Comparison of ENCODE assay signal across 13 cellular contexts in the genomic region with DNA sequence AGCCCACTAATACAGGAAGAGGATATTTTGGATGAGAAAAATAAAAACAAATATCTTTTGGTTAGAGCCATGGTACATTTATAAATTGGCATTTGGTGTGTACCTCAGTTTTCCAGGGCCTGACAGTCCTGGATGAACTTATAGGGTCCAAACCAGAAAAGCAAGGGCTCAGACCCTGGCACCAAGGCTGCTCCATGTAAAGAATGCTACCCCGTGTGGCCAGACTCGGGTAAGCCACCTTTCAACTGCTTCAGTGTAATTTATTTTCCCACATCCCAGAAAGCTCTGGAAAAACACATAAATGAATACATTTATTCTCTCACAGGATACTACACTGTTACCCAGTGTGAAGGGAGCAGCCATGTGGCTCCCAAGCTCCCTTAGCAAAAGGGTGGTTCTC. TPM values are rescaled to one million over a fixed set of nuclear protein-coding genes. Genes with fewer than 3 reads are reported as not detected.
A peak's percentile ranks its signal among the peaks of the same experiment; 100 is the strongest.
DNase-seq lines count a peak whose midpoint lies in the region; ATAC-seq and TF ChIP-seq lines count a peak whose summit lies in the region.
"Had no signal": no experiment of that assay in that cellular context is flagged by ENCODE, and none has a peak within 500 bp of the region (broad histone marks: within the 10 kb centered on the region; RNA-seq: fewer than 3 reads in every experiment).

No MANE protein-coding gene starts in this region.

- no peak overlapping the region for H4K5ac ChIP-seq in H9 (ENCODE audit: insufficient read length, low read depth, low read length)

- no peaks in the 10 kb centered on the region for H4K20me1 ChIP-seq in H9 (ENCODE audit: control insufficient read depth, insufficient read depth, insufficient read length)

- ATAC-seq in GM19395 (IDR thresholded peaks at IDR 0.05; ENCODE audit: unreplicated experiment) (no peak), GM19324 (IDR thresholded peaks at IDR 0.05; ENCODE audit: low FRiP score, unreplicated experiment) (no peak)
- ATAC-seq: heart left ventricle, left ventricle myocardium superior, pancreas had no signal

- H2AFZ ChIP-seq in H9 (ENCODE audit: low read length): no peak overlapping the region

- BruUV-seq in A673 (replicated peaks; lab: Mats Ljungman, UMichigan): no TSS peak

- in situ Hi-C loops in brain microvascular endothelial cell (cut with HindIII; ENCODE audit: low pct_ligation_motif_present, low sequenced_read_pairs): no loop called here

- no peak overlapping the region for H4K91ac ChIP-seq in H9 (ENCODE audit: insufficient read length, low read depth, low read length)

- H3K9me3 ChIP-seq in A673 (ENCODE audit: low read depth, low read length, poor library complexity, severe bottlenecking) (no peaks in the 10 kb centered on the region), H9 (ENCODE audit: control insufficient read depth, low read depth, low read length) (no peaks in the 10 kb centered on the region), liver (ENCODE audit: control insufficient read depth in 4 of 4, low read length in 3 of 4) (no peaks in the 10 kb centered on the region)
- H3K9me3 ChIP-seq: heart left ventricle, pancreas had no signal

- H2BK12ac ChIP-seq in H9 (ENCODE audit: insufficient read length, low read depth, low read length): no peak overlapping the region

- no peak overlapping the region for H3K4me3 Mint-ChIP-seq in H9
- H3K4me3 Mint-ChIP-seq: activated naive CD8-positive, alpha-beta T cell treated with anti-CD3 and anti-CD28 coated beads for 36 hours had no signal

- H3K4me1 ChIP-seq in A673 (ENCODE audit: insufficient read depth, low read length, poor library complexity, severe bottlenecking) (peaks cover 7% of the 10 kb centered on the region), H9 (ENCODE audit: insufficient read depth, low read length) (no peaks in the 10 kb centered on the region), liver (ENCODE audit: control insufficient read depth in 4 of 4, insufficient read depth in 4 of 4, low read length in 3 of 4) (peaks cover 17 to 62% (median 59%) of the 10 kb centered on the region in 4 donors)

- no peak overlapping the region for H3T11ph ChIP-seq in H9 (ENCODE audit: low read length)

- CTCF ChIA-PET in A673 (lab: Charles Lee): no interaction called here

- H3K27ac Mint-ChIP-seq in H9: no peak overlapping the region
- H3K27ac Mint-ChIP-seq: activated naive CD8-positive, alpha-beta T cell treated with anti-CD3 and anti-CD28 coated beads for 36 hours had no signal

- no peaks in the 10 kb centered on the region for H3K27me3 Mint-ChIP-seq in H9 (ENCODE audit: low read depth)
- H3K27me3 Mint-ChIP-seq: activated naive CD8-positive, alpha-beta T cell treated with anti-CD3 and anti-CD28 coated beads for 36 hours had no signal

- DNase-seq in A673 (ENCODE audit: low spot score): no peak
- DNase-seq in H9: no peak
- no peak for DNase-seq in brain microvascular endothelial cell
- no peak for DNase-seq in cerebellum (ENCODE audit: low spot score)
- DNase-seq in SHP77 (lab: John Stamatoyannopoulos, UW): no peak
- DNase-seq: activated naive CD8-positive, alpha-beta T cell treated with anti-CD3 and anti-CD28 coated beads for 36 hours; heart left ventricle; left ventricle myocardium superior; pancreas had no signal

- H3K36me3 Mint-ChIP-seq in H9 (ENCODE audit: insufficient read depth in 1 of 3, low read depth in 3 of 3): peaks cover 30 to 67% (median 64%) of the 10 kb centered on the region in 3 experiments; a peak in 6 of 7 replicates

- no peaks in the 10 kb centered on the region for H3K9me3 Mint-ChIP-seq in H9
- H3K9me3 Mint-ChIP-seq: activated naive CD8-positive, alpha-beta T cell treated with anti-CD3 and anti-CD28 coated beads for 36 hours had no signal

- H3K36me3 ChIP-seq in A673 (ENCODE audit: insufficient read depth, low read length, poor library complexity, severe bottlenecking) (peaks cover 62% of the 10 kb centered on the region), brain microvascular endothelial cell (replicated peaks) (peaks cover 49% of the 10 kb centered on the region), liver (ENCODE audit: control insufficient read depth in 4 of 4, insufficient read depth in 3 of 4, low read depth in 1 of 4, low read length in 3 of 4) (peaks cover 4 to 15% (median 9%) of the 10 kb centered on the region in 4 donors)

- no peak overlapping the region for H3K56ac ChIP-seq in H9 (ENCODE audit: insufficient read length, low read depth, low read length)

- no peak overlapping the region for H2BK20ac ChIP-seq in H9 (ENCODE audit: low read depth, low read length, poor library complexity, severe bottlenecking)

- H3K79me1 ChIP-seq in H9 (ENCODE audit: insufficient read depth, low read depth, low read length, poor library complexity, severe bottlenecking): peaks cover 15% of the 10 kb centered on the region

- no peak for TF ChIP-seq RAD21 in liver (IDR thresholded peaks at IDR 0.05)

- H3K4ac ChIP-seq in H9 (ENCODE audit: low read depth, low read length): no peak overlapping the region

- TF ChIP-seq CTCF in A673 (conservative IDR thresholded peaks at IDR 0.05; ENCODE audit: low read depth, low read length) (0 out of 2 replicates have a peak, but pooled peaks have one; percentile 15), H9 (conservative IDR thresholded peaks at IDR 0.05) (peak; percentile 57), brain microvascular endothelial cell (IDR thresholded peaks at IDR 0.05; ENCODE audit: low read depth, low read length, missing control alignments) (peak; percentile 50), liver (IDR thresholded peaks at IDR 0.05; ENCODE audit: low read depth, low read length, missing input control) (peak; percentile 16)

- H3K14ac ChIP-seq in H9 (ENCODE audit: insufficient read depth, low read length): no peak overlapping the region

- H2BK120ac ChIP-seq in H9 (ENCODE audit: low read depth, low read length, poor library complexity, severe bottlenecking): no peak overlapping the region

- no CpG with 5 or more reads among the region's 2 CpGs for WGBS in H9 (ENCODE audit: extremely low coverage, insufficient read length, low lambda C conversion rate)
- 59% methylated on average over 2 of the region's 2 CpGs for WGBS in liver

- intact Hi-C loops in A673 (cut with micrococcal nuclease; ENCODE audit: unreplicated experiment): no loop called here

- no peak overlapping the region for H3K4me2 ChIP-seq in H9 (ENCODE audit: insufficient read depth, insufficient read length, low read length)

- no peaks in the 10 kb centered on the region for H3K27me3 ChIP-seq in A673 (replicated peaks; ENCODE audit: insufficient read depth, low read depth, low read length, poor library complexity)
- H3K27me3 ChIP-seq in H9 (ENCODE audit: insufficient read depth, low read length): no peaks in the 10 kb centered on the region
- H3K27me3 ChIP-seq in brain microvascular endothelial cell (replicated peaks): no peaks in the 10 kb centered on the region
- H3K27me3 ChIP-seq in liver (ENCODE audit: control insufficient read depth in 4 of 4, insufficient read depth in 4 of 4, low read length in 3 of 4): no peaks in the 10 kb centered on the region
- H3K27me3 ChIP-seq: heart left ventricle, pancreas had no signal

- H3K9ac ChIP-seq in H9 (ENCODE audit: extremely low read depth, insufficient read length, low read length) (no peak overlapping the region), liver (ENCODE audit: low read depth in 1 of 2, low read length in 2 of 2) (no peak overlapping the region)

- H2BK5ac ChIP-seq in H9 (ENCODE audit: insufficient read length, low read length): no peak overlapping the region

- H3K23me2 ChIP-seq in H9 (ENCODE audit: insufficient read length, low read depth, low read length, poor library complexity, severe bottlenecking): no peaks in the 10 kb centered on the region

- H3K79me2 ChIP-seq in H9 (ENCODE audit: insufficient read depth, low read length): peaks cover 16% of the 10 kb centered on the region

- POLR2A ChIA-PET in A673 (lab: Charles Lee; ENCODE audit: low non-redundant PET): interaction anchor here (0.7 kb wide), 1 partner anchor 486 kb away, joined by 10 read pairs; no protein-coding TSS in a partner anchor

- H3K4me1 Mint-ChIP-seq in H9: peaks cover 2 to 10% of the 10 kb centered on the region in 2 experiments; a peak in 3 of 4 replicates

- H3K4me3 ChIP-seq in A673 (ENCODE audit: low read depth, low read length, poor library complexity, severe bottlenecking) (no peak overlapping the region), brain microvascular endothelial cell (ENCODE audit: low read depth, low read length) (no peak overlapping the region), liver (ENCODE audit: low read depth in 1 of 3, low read length in 3 of 3) (no peak overlapping the region)
- H3K4me3 ChIP-seq: heart left ventricle, pancreas had no signal

- no peak overlapping the region for H2AK5ac ChIP-seq in H9 (ENCODE audit: insufficient read length, low read length)

- H3K23ac ChIP-seq in H9 (ENCODE audit: insufficient read length, low read depth, low read length): no peak overlapping the region

- no peak overlapping the region for H2BK15ac ChIP-seq in H9 (ENCODE audit: low read depth, low read length)

- H4K8ac ChIP-seq in H9 (replicated peaks; ENCODE audit: insufficient read length, low read depth, low read length): no peak overlapping the region

- H3K18ac ChIP-seq in H9 (ENCODE audit: insufficient read length, low read depth, low read length): no peak overlapping the region

- H3K27ac ChIP-seq in A673 (ENCODE audit: low read depth, low read length, poor library complexity, severe bottlenecking) (no peak overlapping the region), H9 (ENCODE audit: insufficient read length, low read depth, low read length) (no peak overlapping the region), brain microvascular endothelial cell (no peak overlapping the region), liver (ENCODE audit: low read depth in 1 of 2, low read length in 2 of 2) (no peak overlapping the region)
- H3K27ac ChIP-seq: heart left ventricle, pancreas had no signal

TF ChIP-seq in liver, 16 proteins besides CTCF, POLR2A, EP300 and RAD21 (continues in another document):
- no peak for TF ChIP-seq SP1 (IDR thresholded peaks at IDR 0.05)
- TF ChIP-seq JUND (IDR thresholded peaks at IDR 0.05): no peak
- TF ChIP-seq, protein P1, sequence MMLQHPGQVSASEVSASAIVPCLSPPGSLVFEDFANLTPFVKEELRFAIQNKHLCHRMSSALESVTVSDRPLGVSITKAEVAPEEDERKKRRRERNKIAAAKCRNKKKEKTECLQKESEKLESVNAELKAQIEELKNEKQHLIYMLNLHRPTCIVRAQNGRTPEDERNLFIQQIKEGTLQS (IDR thresholded peaks at IDR 0.05): no peak
- TF ChIP-seq NR2F2 (IDR thresholded peaks at IDR 0.05): no peak
- no peak for TF ChIP-seq FOXA2 (IDR thresholded peaks at IDR 0.05)
- TF ChIP-seq HNF4G (IDR thresholded peaks at IDR 0.05): no peak

RNA-seq across cellular contexts. Expression of a gene that starts 13.9 kb away (rescaled TPM):
- total RNA-seq in A673 (2021): 78.8 and 80.4 TPM in 2 replicates
- total RNA-seq in H9 (2021): 80.1 and 80.3 TPM in 2 replicates
- 10 to 100 TPM; 34.6 to 36.9 TPM for total RNA-seq in liver
- 100 to 1,000 TPM in 1 of 2 donors, 10 to 100 TPM in 1; 44.9 to 118 TPM for polyA plus RNA-seq in liver
- 25.0 TPM for total RNA-seq in cerebellum

RNA-seq across cellular contexts. Expression of a gene that starts 14.0 kb away (rescaled TPM):
- total RNA-seq in A673 (2021) (32.0 and 34.2 TPM in 2 replicates), H9 (2021) (56.3 and 56.8 TPM in 2 replicates), liver (10 to 100 TPM; 53.8 to 64.9 TPM), cerebellum (32.7 TPM)
- 10 to 100 TPM in 1 of 2 donors, 1 to 10 TPM in 1; 9.6 to 21.4 TPM for polyA plus RNA-seq in liver

RNA-seq across cellular contexts. Expression of a gene that starts 45.2 kb away (rescaled TPM):
- not detected in 2 replicates for total RNA-seq in A673 (2021)
- 0.28 and 0.29 TPM in 2 replicates for total RNA-seq in H9 (2021)
- under 1 TPM; 0.08 to 0.19 TPM for total RNA-seq in liver
- under 1 TPM in 1 of 2 donors, not detected in 1; 0.09 TPM for polyA plus RNA-seq in liver
- not detected for total RNA-seq in cerebellum
- total RNA-seq: Daoy had no signal
